In genomic region chr14:88229428-88229827, GRCh38 we compare ENCODE assay signal across 14 cellular contexts.
DNase-seq lines count a peak whose midpoint lies in the region; ATAC-seq, FAIRE-seq and TF ChIP-seq lines count a peak whose summit lies in the region.
"Had no signal": no experiment of that assay in that cellular context is flagged by ENCODE, and none has a peak within 500 bp of the region (broad histone marks: within the 10 kb centered on the region; RNA-seq: fewer than 3 reads in every experiment).

No MANE protein-coding gene starts in this region.

- H3K36me3 ChIP-seq in HepG2 (replicated peaks in 1 of 2; ENCODE audit: control insufficient read depth in 1 of 2, insufficient read depth in 2 of 2, low read length in 2 of 2) (no peaks in the 10 kb centered on the region), right lobe of liver (no peaks in the 10 kb centered on the region), bronchial epithelial cell (ENCODE audit: control insufficient read depth, insufficient read depth, low read length) (no peaks in the 10 kb centered on the region)
- H3K36me3 ChIP-seq: HAP-1 had no signal

- intact Hi-C loops in HepG2 (cut with micrococcal nuclease; ENCODE audit: unreplicated experiment), result no loop called here
- intact Hi-C loops in right lobe of liver (cut with DNase I), result no loop called here

- no peaks in the 10 kb centered on the region for H3K79me2 ChIP-seq in HepG2 (ENCODE audit: insufficient read depth, low read length)

- BruUV-seq in HepG2 (replicated peaks; lab: Mats Ljungman, UMichigan), result no TSS peak

- TF ChIP-seq EP300 in HepG2 (IDR thresholded peaks at IDR 0.05; ENCODE audit: low read depth in 2 of 2, low read length in 2 of 2) (no peak), HepG2 (CRISPR knock-in tag; IDR thresholded peaks at IDR 0.05; ENCODE audit: borderline replicate concordance) (no peak)

- DNase-seq in HepG2 (ENCODE audit: low spot score) (no peak), right lobe of liver (no peak), bronchial epithelial cell (ENCODE audit: low read depth) (peak; percentile 42), kidney tubule cell (ENCODE audit: low spot score) (peak; percentile 31), NCI-H1417 (lab: John Stamatoyannopoulos, UW) (no peak), frontal cortex (ENCODE audit: low spot score in 2 of 2) (no peak)
- DNase-seq: ACHN; CD4-positive, CD25-positive, alpha-beta regulatory T cell; DMS53; GF-D8 had no signal

- TF ChIP-seq POLR2A in HepG2 (IDR thresholded peaks at IDR 0.05; ENCODE audit: insufficient read depth in 1 of 2, low read depth in 2 of 2, low read length in 2 of 2), result no peak
- TF ChIP-seq POLR2A in right lobe of liver (IDR thresholded peaks at IDR 0.05), result no peak

- H2AFZ ChIP-seq in HepG2 (ENCODE audit: low read length), result no peak overlapping the region
- H2AFZ ChIP-seq: GM23338 had no signal

- no peaks in the 10 kb centered on the region for H4K20me1 ChIP-seq in HepG2 (ENCODE audit: insufficient read depth, low read length)
- H4K20me1 ChIP-seq: BLaER1 treated with 17β-estradiol and CSF1 and Interleukin-3, amounts not matched to agents 10 nM and 100 nM had no signal

- no peak for TF ChIP-seq RAD21 in HepG2 (CRISPR knock-in tag; IDR thresholded peaks at IDR 0.05)

- H3K27ac ChIP-seq in HepG2 (ENCODE audit: extremely low read length, insufficient read depth, low read length) (no peak overlapping the region), right lobe of liver (no peak overlapping the region)
- H3K27ac ChIP-seq: BLaER1 treated with 17β-estradiol and CSF1 and Interleukin-3, amounts not matched to agents 10 nM and 100 nM had no signal

- H3K27me3 ChIP-seq in HepG2 (ENCODE audit: control insufficient read depth in 1 of 2, insufficient read depth in 2 of 2, low read length in 2 of 2), result peaks cover 0 to 7% of the 10 kb centered on the region in 2 experiments; a peak in 2 of 5 replicates
- no peaks in the 10 kb centered on the region for H3K27me3 ChIP-seq in right lobe of liver
- H3K27me3 ChIP-seq in bronchial epithelial cell (ENCODE audit: control insufficient read depth, insufficient read depth, low read length), result no peaks in the 10 kb centered on the region
- H3K27me3 ChIP-seq: BLaER1 treated with 17β-estradiol and CSF1 and Interleukin-3, amounts not matched to agents 10 nM and 100 nM had no signal

- H3K9me3 ChIP-seq in HepG2 (ENCODE audit: low read length), result no peaks in the 10 kb centered on the region
- no peaks in the 10 kb centered on the region for H3K9me3 ChIP-seq in right lobe of liver
- H3K9me3 ChIP-seq: HAP-1 had no signal

- POLR2A ChIA-PET in HepG2 (lab: Yijun Ruan, JAX), result no interaction called here

- no peak for FAIRE-seq in HepG2 (lab: Jason Lieb, UNC)
- FAIRE-seq in bronchial epithelial cell (lab: Jason Lieb, UNC), result no peak
- FAIRE-seq in frontal cortex (lab: Jason Lieb, UNC), result no peak

- no peaks in the 10 kb centered on the region for H3K4me1 ChIP-seq in HepG2 (ENCODE audit: insufficient read depth, low read length)
- no peaks in the 10 kb centered on the region for H3K4me1 ChIP-seq in right lobe of liver
- H3K4me1 ChIP-seq: HAP-1 had no signal

- H3K4me2 ChIP-seq in HepG2 (ENCODE audit: low read depth, low read length), result no peak overlapping the region
- H3K4me2 ChIP-seq: BLaER1 treated with 17β-estradiol and CSF1 and Interleukin-3, amounts not matched to agents 10 nM and 100 nM; GM23338 had no signal

- ATAC-seq in HepG2 (no peak), right lobe of liver (no peak), GM18502 (IDR thresholded peaks at IDR 0.05; ENCODE audit: poor library complexity, unreplicated experiment) (no peak)
- ATAC-seq: GM23338 had no signal

- in situ Hi-C loops in HepG2 (cut with HindIII; ENCODE audit: extremely low pct_ligation_motif_present, low pct_unique_long_range_greater_than_20kb), result no loop called here

- CTCF ChIA-PET in HepG2 (lab: Yijun Ruan, JAX; ENCODE audit: low intra/inter-chr PET ratio, low total read pairs), result no interaction called here

- WGBS in HepG2 (ENCODE audit: low lambda C conversion rate), result 0% methylated on average over 1 of the region's 1 CpG
- WGBS in right lobe of liver (ENCODE audit: insufficient coverage, low coverage, low lambda C conversion rate, missing lambda C conversion rate), result 69% methylated on average over 1 of the region's 1 CpG

- H3K9ac ChIP-seq in HepG2 (ENCODE audit: insufficient read depth, low read depth, low read length), result no peak overlapping the region
- H3K9ac ChIP-seq: BLaER1 treated with 17β-estradiol and CSF1 and Interleukin-3, amounts not matched to agents 10 nM and 100 nM had no signal

- TF ChIP-seq CTCF in HepG2 (CRISPR knock-in tag; IDR thresholded peaks at IDR 0.05), result no peak
- no peak for TF ChIP-seq CTCF in right lobe of liver (IDR thresholded peaks at IDR 0.05)
- no peak for TF ChIP-seq CTCF in bronchial epithelial cell (IDR thresholded peaks at IDR 0.05; ENCODE audit: insufficient read depth, low read length, severe bottlenecking)

- H3K4me3 ChIP-seq in HepG2 (replicated peaks in 1 of 3; ENCODE audit: insufficient read depth in 1 of 3, low read depth in 2 of 3, low read length in 3 of 3) (no peak overlapping the region), right lobe of liver (no peak overlapping the region), bronchial epithelial cell (ENCODE audit: low read depth, low read length) (no peak overlapping the region)
- H3K4me3 ChIP-seq: BLaER1 treated with 17β-estradiol and CSF1 and Interleukin-3, amounts not matched to agents 10 nM and 100 nM; GM23338; HAP-1 had no signal

TF ChIP-seq in HepG2, 621 proteins besides CTCF, POLR2A, EP300 and RAD21:
- TF ChIP-seq CEBPB (IDR thresholded peaks at IDR 0.05; ENCODE audit: borderline replicate concordance, low read depth, low read length) (peak; percentile 64; the same call in 1 of the 2 replicates), SRY (CRISPR knock-in tag; IDR thresholded peaks at IDR 0.05) (no peak)

Comparison
In these comparisons a context has a peak if more than half of its experiments do, and no peak if none do; other contexts are left out.
1. DNase-seq: peak in bronchial epithelial cell (single experiment) and kidney tubule cell (single experiment); none in HepG2 (single experiment), right lobe of liver (0 of 3), NCI-H1417 (0 of 3) and frontal cortex (0 of 2).